In genomic region chr6:90893385-90893784, GRCh38 we compare ENCODE assay signal across 25 cellular contexts.
"Had no signal": no experiment of that assay in that cellular context is flagged by ENCODE, and none has a peak within 500 bp of the region (broad histone marks: within the 10 kb centered on the region; RNA-seq: fewer than 3 reads in every experiment).

No MANE protein-coding gene starts in this region.

- H3K27ac ChIP-seq: epithelial cell of prostate, gastroesophageal sphincter, lower lobe of right lung, psoas muscle, right atrium auricular region, thyroid gland had no signal

- H3K4me3 Mint-ChIP-seq: activated CD4-positive, alpha-beta memory T cell treated with anti-CD3 and anti-CD28 coated beads for 36 hours; activated naive CD4-positive, alpha-beta T cell treated with anti-CD3 and anti-CD28 coated beads for 36 hours; activated naive CD8-positive, alpha-beta T cell treated with anti-CD3 and anti-CD28 coated beads, Interleukin-2, amount 10 ng/mL, durations not matched to agents 7 days and 5 days; activated T-cell treated with anti-CD3 and anti-CD28 coated beads, Interleukin-2, amount 50 U/mL, for 72 hours; endodermal cell; naive thymus-derived CD8-positive, alpha-beta T cell; stimulated activated naive CD8-positive, alpha-beta T cell treated with anti-CD3 and anti-CD28 coated beads, Interleukin-15, Interleukin-2, amounts not matched to agents 100 ng/mL and 50 ng/mL, for 24 hours had no signal

- H3K4me1 Mint-ChIP-seq: activated naive CD8-positive, alpha-beta T cell treated with anti-CD3 and anti-CD28 coated beads, Interleukin-2, amount 10 ng/mL, durations not matched to agents 7 days and 5 days; naive thymus-derived CD8-positive, alpha-beta T cell had no signal

- ATAC-seq: activated T-cell treated with anti-CD3 and anti-CD28 coated beads, Interleukin-2, amount 50 U/mL, for 72 hours; gastroesophageal sphincter; left colon; lower lobe of right lung; naive thymus-derived CD8-positive, alpha-beta T cell; psoas muscle had no signal

- H3K36me3 Mint-ChIP-seq: activated CD4-positive, alpha-beta memory T cell treated with anti-CD3 and anti-CD28 coated beads for 36 hours; activated naive CD8-positive, alpha-beta T cell treated with anti-CD3 and anti-CD28 coated beads, Interleukin-2, amount 10 ng/mL, durations not matched to agents 7 days and 5 days had no signal

- H3K9me3 Mint-ChIP-seq: activated CD4-positive, alpha-beta memory T cell treated with anti-CD3 and anti-CD28 coated beads for 36 hours; activated naive CD4-positive, alpha-beta T cell treated with anti-CD3 and anti-CD28 coated beads for 36 hours; activated naive CD8-positive, alpha-beta T cell treated with anti-CD3 and anti-CD28 coated beads, Interleukin-2, amount 10 ng/mL, durations not matched to agents 7 days and 5 days; activated T-cell treated with anti-CD3 and anti-CD28 coated beads, Interleukin-2, amount 50 U/mL, for 72 hours; endodermal cell; naive thymus-derived CD8-positive, alpha-beta T cell; stimulated activated naive CD8-positive, alpha-beta T cell treated with anti-CD3 and anti-CD28 coated beads, Interleukin-15, Interleukin-2, amounts not matched to agents 100 ng/mL and 50 ng/mL, for 24 hours had no signal

- H3K27ac Mint-ChIP-seq: activated CD4-positive, alpha-beta memory T cell treated with anti-CD3 and anti-CD28 coated beads for 36 hours; activated naive CD4-positive, alpha-beta T cell treated with anti-CD3 and anti-CD28 coated beads for 36 hours; activated naive CD8-positive, alpha-beta T cell treated with anti-CD3 and anti-CD28 coated beads, Interleukin-2, amount 10 ng/mL, durations not matched to agents 7 days and 5 days; activated T-cell treated with anti-CD3 and anti-CD28 coated beads, Interleukin-2, amount 50 U/mL, for 72 hours; endodermal cell; naive thymus-derived CD8-positive, alpha-beta T cell; stimulated activated naive CD8-positive, alpha-beta T cell treated with anti-CD3 and anti-CD28 coated beads, Interleukin-15, Interleukin-2, amounts not matched to agents 100 ng/mL and 50 ng/mL, for 24 hours had no signal

- H3K36me3 ChIP-seq: gastroesophageal sphincter, lower lobe of right lung, right atrium auricular region, thyroid gland had no signal

- H3K4me3 ChIP-seq: gastroesophageal sphincter, lower lobe of right lung, psoas muscle, right atrium auricular region, thyroid gland had no signal

- H3K4me1 ChIP-seq: gastroesophageal sphincter, lower lobe of right lung, psoas muscle, right atrium auricular region, thyroid gland had no signal

- H3K27me3 ChIP-seq: right atrium auricular region, thyroid gland had no signal

- H3K9me3 ChIP-seq: gastroesophageal sphincter, lower lobe of right lung, psoas muscle, right atrium auricular region, thyroid gland had no signal

- DNase-seq: activated CD4-positive, alpha-beta memory T cell treated with anti-CD3 and anti-CD28 coated beads for 36 hours; activated CD4-positive, alpha-beta T cell treated with anti-CD3 and anti-CD28 coated beads for 48 hours; activated CD4-positive, CD25-positive, alpha-beta regulatory T cell; activated effector memory CD4-positive, alpha-beta T cell treated with Interleukin-2 at 50 U/mL for 16 hours; activated naive CD4-positive, alpha-beta T cell treated with anti-CD3 and anti-CD28 coated beads for 36 hours; activated naive CD8-positive, alpha-beta T cell treated with anti-CD3 and anti-CD28 coated beads, Interleukin-2, amount 10 ng/mL, durations not matched to agents 7 days and 5 days; activated T-cell treated with anti-CD3 and anti-CD28 coated beads, Interleukin-2, amount 50 U/mL, for 72 hours; amygdala; cerebellar nuclear complex; cortex of kidney; endodermal cell; head of caudate nucleus; islet precursor cell; left colon; lower lobe of right lung; naive thymus-derived CD8-positive, alpha-beta T cell; psoas muscle; stimulated activated CD4-positive, alpha-beta T cell treated with anti-CD3 and anti-CD28 coated beads, Interleukin-4, amount 100 ng/mL, for 4 hours; substantia nigra; T-helper 9 cell; thyroid gland had no signal
